7 cellular contexts compared by ENCODE assay signal in the genomic region with DNA sequence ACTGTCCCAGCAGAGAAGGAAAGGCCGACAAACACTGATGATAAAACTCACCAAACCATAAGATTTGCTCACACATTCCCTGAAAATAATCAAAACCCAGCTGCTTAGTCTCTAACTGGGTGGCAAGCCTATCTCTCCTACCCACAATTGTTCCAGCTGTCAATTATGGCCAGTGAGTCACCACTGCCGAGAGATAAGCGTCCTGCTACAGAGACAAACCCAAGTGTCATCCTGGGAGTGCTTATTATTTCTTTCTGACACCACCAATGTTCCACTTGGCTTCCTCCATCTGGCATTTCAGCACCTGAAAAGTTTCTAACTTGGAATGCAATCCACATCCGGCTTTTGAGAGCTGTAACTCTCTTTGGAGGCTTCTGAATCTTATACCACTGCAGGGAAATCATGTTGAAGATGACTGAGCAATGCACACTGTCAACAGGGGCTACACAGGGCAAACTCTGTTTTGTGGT. TPM values are rescaled to one million over a fixed set of nuclear protein-coding genes. Genes with fewer than 3 reads are reported as not detected.
DNase-seq lines count a peak whose midpoint lies in the region; TF ChIP-seq lines count a peak whose summit lies in the region.

No MANE protein-coding gene starts in this region.

- no peak overlapping the region for H3K4me3 ChIP-seq in GM23248

- peaks cover 3% of the 10 kb centered on the region for H3K27me3 Mint-ChIP-seq in endothelial cell (ENCODE audit: unreplicated experiment)

- H4K20me1 ChIP-seq in GM23248 (ENCODE audit: insufficient read depth), result no peaks in the 10 kb centered on the region

- H3K4me1 Mint-ChIP-seq in endothelial cell (ENCODE audit: unreplicated experiment), result peaks cover 8% of the 10 kb centered on the region

- peaks cover 5% of the 10 kb centered on the region for H3K36me3 Mint-ChIP-seq in endothelial cell (ENCODE audit: low read depth, unreplicated experiment)

- no peak overlapping the region for H2AFZ ChIP-seq in GM23248

- H3K36me3 ChIP-seq in GM23248 (ENCODE audit: low read depth), result no peaks in the 10 kb centered on the region

- H3K9ac ChIP-seq in GM23248, result no peak overlapping the region

- WGBS in GM23248 (ENCODE audit: low coverage in 1 of 2, low lambda C conversion rate in 2 of 2, missing lambda C conversion rate in 2 of 2), 2 experiments, result 15 to 18% methylated on average over 4 of the region's 4 CpGs

- H3K9me3 ChIP-seq in GM23248 (ENCODE audit: low read depth), result no peaks in the 10 kb centered on the region

- peak overlapping the region; percentile 22 for H3K27ac Mint-ChIP-seq in endothelial cell (ENCODE audit: unreplicated experiment)

- H3K9me3 Mint-ChIP-seq in endothelial cell (ENCODE audit: unreplicated experiment), result no peaks in the 10 kb centered on the region

- in situ Hi-C loops in GM23248 (cut with MboI), result no loop called here

- no peaks in the 10 kb centered on the region for H3K79me2 ChIP-seq in GM23248 (ENCODE audit: insufficient read depth)

- no peak overlapping the region for H3K27ac ChIP-seq in GM23248

- no peak for TF ChIP-seq CTCF in endothelial cell (IDR thresholded peaks at IDR 0.05; ENCODE audit: unreplicated experiment)

- H3F3A ChIP-seq in GM23248 (ENCODE audit: insufficient read depth), result peaks cover 23% of the 10 kb centered on the region

- H3K27me3 ChIP-seq in GM23248 (replicated peaks; ENCODE audit: insufficient read depth), result peaks cover 28% of the 10 kb centered on the region

- H3K4me2 ChIP-seq in GM23248 (ENCODE audit: unreplicated experiment), result no peak overlapping the region

- DNase-seq in GM23248 (peak; percentile 55), NCI-H524 treated with DMSO at 0.1 percent for 48 hours (lab: John Stamatoyannopoulos, UW) (peak; percentile 31), endothelial cell (ENCODE audit: low spot score) (no peak), non-pigmented ciliary epithelial cell (ENCODE audit: low read depth) (peak; percentile 91), NCI-H2029 treated with DMSO at 0.1 percent for 48 hours (lab: John Stamatoyannopoulos, UW) (no peak), NCI-H748 treated with DMSO at 0.1 percent for 48 hours (lab: John Stamatoyannopoulos, UW) (no peak), NCI-H1694 treated with DMSO at 0.1 percent for 48 hours (lab: John Stamatoyannopoulos, UW) (no peak)

- peaks cover 17% of the 10 kb centered on the region for H3K4me1 ChIP-seq in GM23248 (ENCODE audit: insufficient read depth)

- H3K9me2 ChIP-seq in GM23248 (ENCODE audit: insufficient read depth), result no peaks in the 10 kb centered on the region

- H3K4me3 Mint-ChIP-seq in endothelial cell (ENCODE audit: unreplicated experiment), result no peak overlapping the region

RNA-seq across cellular contexts. Expression of gene VAV3, which starts 51.5 kb away (rescaled TPM):
- under 0.01 and 0.63 TPM in 2 replicates for total RNA-seq in GM23248 (2014; rRNA removed; shearing (Covaris generic))
- 0.23 and 0.24 TPM in 2 replicates for polyA plus RNA-seq in GM23248 (2016; fragmentation: Nextera tagmentation; extraction: Ambion mirVana)
- 159 TPM for total RNA-seq in endothelial cell (ENCODE audit: unreplicated experiment)

Comparison
In these comparisons a context has a peak if more than half of its experiments do, and no peak if none do; other contexts are left out.
1. DNase-seq: peak in GM23248 (single experiment), NCI-H524 treated with DMSO at 0.1 percent for 48 hours (single experiment) and non-pigmented ciliary epithelial cell (single experiment); none in endothelial cell (single experiment), NCI-H2029 treated with DMSO at 0.1 percent for 48 hours (single experiment), NCI-H748 treated with DMSO at 0.1 percent for 48 hours (single experiment) and NCI-H1694 treated with DMSO at 0.1 percent for 48 hours (single experiment).
2. RNA of gene VAV3, which starts 51.5 kb away (total RNA-seq): 159 TPM in endothelial cell (single experiment); under 0.01 to 0.63 TPM in GM23248; every median in the first group is over 10 times any median in the second.